25 cellular contexts compared by ENCODE assay signal in genomic region chr12:126704609-126705008, GRCh38.
A peak's percentile ranks its signal among the peaks of the same experiment; 100 is the strongest.
DNase-seq lines count a peak whose midpoint lies in the region; TF ChIP-seq lines count a peak whose summit lies in the region.
"Had no signal": no experiment of that assay in that cellular context is flagged by ENCODE, and none has a peak within 500 bp of the region (broad histone marks: within the 10 kb centered on the region; RNA-seq: fewer than 3 reads in every experiment).

No MANE protein-coding gene starts in this region.

- peak; percentile 8 for TF ChIP-seq CTCF in GM12865 (IDR thresholded peaks at IDR 0.05; ENCODE audit: insufficient read depth, low read depth, low read length, missing control alignments)
- TF ChIP-seq CTCF in Loucy (conservative IDR thresholded peaks at IDR 0.05; ENCODE audit: low read length) = peak; percentile 40
- peak; percentile 32; the same call in 1 of the 2 replicates for TF ChIP-seq CTCF in WERI-Rb-1 (IDR thresholded peaks at IDR 0.05; ENCODE audit: low read depth, low read length)
- peak; percentile 20 for TF ChIP-seq CTCF in osteoblast (IDR thresholded peaks at IDR 0.05; ENCODE audit: extremely low read depth, low read depth, low read length)

- H4K20me1 ChIP-seq in Loucy (ENCODE audit: insufficient read depth, low read length, poor library complexity, severe bottlenecking) (no peaks in the 10 kb centered on the region), osteoblast (ENCODE audit: insufficient read depth, low read length) (no peaks in the 10 kb centered on the region)

- H3K4me3 ChIP-seq in GM12865 (ENCODE audit: low read depth, low read length) (no peak overlapping the region), Loucy (ENCODE audit: low read length, poor library complexity, severe bottlenecking) (no peak overlapping the region), WERI-Rb-1 (ENCODE audit: low read depth, low read length) (no peak overlapping the region), osteoblast (ENCODE audit: insufficient read depth, low read length) (no peak overlapping the region)
- H3K4me3 ChIP-seq: breast epithelium, coronary artery, heart left ventricle, mucosa of descending colon, spleen, stomach had no signal

- H3F3A ChIP-seq in Loucy (ENCODE audit: low read depth) = no peaks in the 10 kb centered on the region

- H3K27me3 ChIP-seq in Loucy (ENCODE audit: insufficient read depth, low read length, poor library complexity, severe bottlenecking) (no peaks in the 10 kb centered on the region), WERI-Rb-1 (ENCODE audit: insufficient read depth, low read depth, severe bottlenecking) (peaks cover 5% of the 10 kb centered on the region), osteoblast (ENCODE audit: insufficient read depth, low read length) (no peaks in the 10 kb centered on the region)
- H3K27me3 ChIP-seq: BE2C, breast epithelium, spleen, stomach had no signal

- no peak for DNase-seq in GM12865 (ENCODE audit: low read depth)
- DNase-seq in WERI-Rb-1 = no peak
- no peak for DNase-seq in osteoblast (ENCODE audit: insufficient read length, low spot score, missing footprints)
- no peak for DNase-seq in cortex of kidney (lab: John Stamatoyannopoulos, UW)
- DNase-seq in EL = no peak
- no peak for DNase-seq in activated CD4-positive, alpha-beta T cell treated with anti-CD3 and anti-CD28 coated beads, Interleukin-2, amount 50 U/mL, for 1 hour
- DNase-seq: activated CD4-positive, alpha-beta T cell treated with anti-CD3 and anti-CD28 coated beads, Interleukin-2, amount 10 ng/mL, durations not matched to agents 7 days and 5 days; activated gamma-delta T cell; BE2C; Caco-2; heart left ventricle; KG1; mucosa of descending colon; NCI-H1105; NCI-H2081; NCI-H446 treated with DMSO at 0.1 percent for 48 hours; NK-92 treated with Interleukin-12 subunit alpha and Interleukin-12 subunit beta, amount 100 ng/mL, for 24 hours; Right ventricle myocardium superior; spleen; stimulated activated CD4-positive, alpha-beta T cell treated with anti-CD3 and anti-CD28 coated beads, Interleukin-4, amount 100 ng/mL, for 24 hours; stomach; trophoblast cell had no signal

- H3K79me2 ChIP-seq in Loucy (ENCODE audit: insufficient read depth, low read length) (no peaks in the 10 kb centered on the region), osteoblast (ENCODE audit: insufficient read depth, low read length) (no peaks in the 10 kb centered on the region)

- no peak overlapping the region for H3K4me2 ChIP-seq in Loucy (ENCODE audit: low read depth, low read length, poor library complexity, severe bottlenecking)
- no peak overlapping the region for H3K4me2 ChIP-seq in osteoblast (ENCODE audit: insufficient read depth, low read length)

- H3K27ac ChIP-seq in WERI-Rb-1 (no peak overlapping the region), osteoblast (ENCODE audit: low read depth, low read length) (no peak overlapping the region)
- H3K27ac ChIP-seq: breast epithelium, coronary artery, heart left ventricle, spleen, stomach had no signal

- no peaks in the 10 kb centered on the region for H3K9me2 ChIP-seq in Loucy (replicated peaks; ENCODE audit: low read depth, low read length)

- H3K4me1 ChIP-seq in Loucy (ENCODE audit: insufficient read depth, low read length, poor library complexity, severe bottlenecking) (no peaks in the 10 kb centered on the region), osteoblast (ENCODE audit: insufficient read depth, low read length) (peaks cover 7% of the 10 kb centered on the region)
- H3K4me1 ChIP-seq: BE2C, breast epithelium, Caco-2, heart left ventricle, spleen, stomach had no signal

- H3K9ac ChIP-seq in Loucy (ENCODE audit: low read depth, low read length, poor library complexity, severe bottlenecking) = no peak overlapping the region

- H3K9me3 ChIP-seq in Loucy (ENCODE audit: insufficient read depth, low read depth, low read length) (no peaks in the 10 kb centered on the region), WERI-Rb-1 (ENCODE audit: severe bottlenecking) (no peaks in the 10 kb centered on the region), osteoblast (ENCODE audit: low read depth, low read length) (no peaks in the 10 kb centered on the region)
- H3K9me3 ChIP-seq: BE2C, breast epithelium, Caco-2, heart left ventricle, spleen, stomach had no signal

- no peak overlapping the region for H2AFZ ChIP-seq in Loucy (ENCODE audit: low read length)
- no peak overlapping the region for H2AFZ ChIP-seq in osteoblast (ENCODE audit: low read length)

- H3K36me3 ChIP-seq in Loucy (ENCODE audit: insufficient read depth, low read length) (no peaks in the 10 kb centered on the region), WERI-Rb-1 (no peaks in the 10 kb centered on the region), osteoblast (ENCODE audit: insufficient read depth, low read length) (no peaks in the 10 kb centered on the region)
- H3K36me3 ChIP-seq: BE2C, breast epithelium, heart left ventricle, spleen, stomach had no signal
